In genomic region chr18:47795448-47795843, GRCh38 we compare ENCODE assay signal across 29 cellular contexts.
DNase-seq lines count a peak whose midpoint lies in the region; ATAC-seq and TF ChIP-seq lines count a peak whose summit lies in the region.
"Had no signal": no experiment of that assay in that cellular context is flagged by ENCODE, and none has a peak within 500 bp of the region (broad histone marks: within the 10 kb centered on the region; RNA-seq: fewer than 3 reads in every experiment).

No MANE protein-coding gene starts in this region.

- H3K4me1 ChIP-seq in esophagus muscularis mucosa: peaks cover 10 to 18% (median 16%) of the 10 kb centered on the region in 4 donors
- H3K4me1 ChIP-seq: HAP-1, prostate gland had no signal

- 32% methylated on average over 8 of the region's 8 CpGs for WGBS in esophagus muscularis mucosa

- ATAC-seq in left cardiac atrium (peak; percentile 42 to 58), Right ventricle myocardium superior (ENCODE audit: poor library complexity) (no peak), HG03354 (IDR thresholded peaks at IDR 0.05; ENCODE audit: poor library complexity, severe bottlenecking, unreplicated experiment) (no peak)
- ATAC-seq: left colon, T-cell had no signal

- H3K27ac ChIP-seq in brain microvascular endothelial cell: no peak overlapping the region
- peak overlapping the region in 1 of 4 donors; percentile 34 for H3K27ac ChIP-seq in esophagus muscularis mucosa (replicated peaks in 1 of 4)
- H3K27ac ChIP-seq: gastroesophageal sphincter, HL-60, KMS-11, prostate gland, tibial nerve, WERI-Rb-1 had no signal

- H3K4me3 ChIP-seq in brain microvascular endothelial cell (ENCODE audit: low read depth, low read length) (no peak overlapping the region), esophagus muscularis mucosa (no peak overlapping the region)
- H3K4me3 ChIP-seq: gastroesophageal sphincter, HAP-1, prostate gland, tibial nerve had no signal

- intact Hi-C loops in left cardiac atrium (cut with DNase I): no loop called here
- intact Hi-C loops in Right ventricle myocardium superior (cut with DNase I): no loop called here
- intact Hi-C loops in esophagus muscularis mucosa (cut with DNase I): no loop called here

- TF ChIP-seq CTCF in brain microvascular endothelial cell (IDR thresholded peaks at IDR 0.05; ENCODE audit: low read depth, low read length, missing control alignments): no peak
- no peak for TF ChIP-seq CTCF in esophagus muscularis mucosa (IDR thresholded peaks at IDR 0.05)

- H3K27me3 ChIP-seq in brain microvascular endothelial cell (replicated peaks) (no peaks in the 10 kb centered on the region), esophagus muscularis mucosa (no peaks in the 10 kb centered on the region)
- H3K27me3 ChIP-seq: gastroesophageal sphincter, tibial nerve had no signal

- in situ Hi-C loops in brain microvascular endothelial cell (cut with HindIII; ENCODE audit: low pct_ligation_motif_present, low sequenced_read_pairs): no loop called here

- no peak for TF ChIP-seq EP300 in esophagus muscularis mucosa (IDR thresholded peaks at IDR 0.05)

- H3K36me3 ChIP-seq in brain microvascular endothelial cell (replicated peaks) (no peaks in the 10 kb centered on the region), esophagus muscularis mucosa (no peaks in the 10 kb centered on the region)
- H3K36me3 ChIP-seq: gastroesophageal sphincter, HAP-1, prostate gland, tibial nerve, WERI-Rb-1 had no signal

- no peak for TF ChIP-seq POLR2A in esophagus muscularis mucosa (IDR thresholded peaks at IDR 0.05; ENCODE audit: low read depth)

- H3K9me3 ChIP-seq in esophagus muscularis mucosa: no peaks in the 10 kb centered on the region
- H3K9me3 ChIP-seq: gastroesophageal sphincter, HAP-1, prostate gland, tibial nerve had no signal

- DNase-seq in left cardiac atrium: peak; percentile 31
- no peak for DNase-seq in Right ventricle myocardium superior
- peak; percentile 18 for DNase-seq in brain microvascular endothelial cell
- DNase-seq in hepatic stellate cell (ENCODE audit: low spot score): peak; percentile 14
- DNase-seq in esophagus muscularis mucosa (ENCODE audit: extremely low spot score): no peak
- DNase-seq in LoVo (ENCODE audit: low spot score): no peak
- DNase-seq: ACHN; activated CD4-positive, alpha-beta T cell treated with anti-CD3 and anti-CD28 coated beads, Interleukin-2, amount 10 ng/mL, durations not matched to agents 24 days and 14 days; activated effector memory CD4-positive, alpha-beta T cell treated with anti-CD3 and anti-CD28 coated beads, Interleukin-2, amount 50 U/mL, for 16 hours; activated T-cell treated with anti-CD3 and anti-CD28 coated beads, Interleukin-2, amount 50 U/mL, for 1 hour; CD8-positive, alpha-beta memory T cell; central memory CD4-positive, alpha-beta T cell; DMS 273 treated with DMSO at 0.1 percent for 48 hours; immature natural killer cell; left colon; mesendoderm; NCI-H1417 treated with DMSO at 0.1 percent for 48 hours; NCI-H2107; NCI-H345; stimulated activated CD4-positive, alpha-beta T cell treated with anti-CD3 and anti-CD28 coated beads, Interleukin-4, amount 100 ng/mL, for 24 hours; T-cell; WERI-Rb-1 had no signal

Comparison
In these comparisons a context has a peak if more than half of its experiments do, and no peak if none do; other contexts are left out.
1. ATAC-seq: peak in left cardiac atrium (2 of 2); none in Right ventricle myocardium superior (single experiment) and HG03354 (single experiment).
2. DNase-seq: peak in left cardiac atrium (single experiment), brain microvascular endothelial cell (single experiment) and hepatic stellate cell (single experiment); none in Right ventricle myocardium superior (single experiment), esophagus muscularis mucosa (single experiment) and LoVo (single experiment).